1 cellular context compared by ENCODE assay signal in genomic region chr1:183515002-183515689, GRCh38.
TF ChIP-seq lines count a peak whose summit lies in the region.

No MANE protein-coding gene starts in this region.

TF ChIP-seq in IMR-90, 13 proteins besides CTCF, POLR2A, EP300 and RAD21:
- TF ChIP-seq FOS (IDR thresholded peaks at IDR 0.05; ENCODE audit: low read depth, low read length): peak; percentile 97
- no peak for TF ChIP-seq RCOR1 (IDR thresholded peaks at IDR 0.05; ENCODE audit: insufficient replicate concordance, low read length)
- TF ChIP-seq MAFK (IDR thresholded peaks at IDR 0.05; ENCODE audit: low read depth, low read length): no peak; the same call in 1 of the 2 replicates
- no peak for TF ChIP-seq ELK1 (IDR thresholded peaks at IDR 0.05; ENCODE audit: borderline replicate concordance, low read depth, low read length)
- TF ChIP-seq BHLHE40 (IDR thresholded peaks at IDR 0.05; ENCODE audit: low read depth, low read length): peak; percentile 64
- peak; percentile 96 for TF ChIP-seq CEBPB (IDR thresholded peaks at IDR 0.05; ENCODE audit: low read depth, low read length)
- TF ChIP-seq RFX5 (IDR thresholded peaks at IDR 0.05; ENCODE audit: low read depth, low read length): no peak
- TF ChIP-seq USF2 (IDR thresholded peaks at IDR 0.05; ENCODE audit: low read depth, low read length): no peak
- TF ChIP-seq SMC3 (IDR thresholded peaks at IDR 0.05; ENCODE audit: low read depth, low read length): no peak
- TF ChIP-seq MAZ (IDR thresholded peaks at IDR 0.05; ENCODE audit: borderline replicate concordance, low read depth, low read length): no peak
- TF ChIP-seq NFE2L2 (IDR thresholded peaks at IDR 0.05; ENCODE audit: low read depth, low read length): peak; percentile 45; the same call in 1 of the 2 replicates
- 0 out of 2 replicates have a peak, but pooled peaks have one; percentile 42 for TF ChIP-seq MXI1 (IDR thresholded peaks at IDR 0.05; ENCODE audit: borderline replicate concordance, low read depth, low read length)
